24 cellular contexts compared by ENCODE assay signal in genomic region chrX:52280812-52281211, GRCh38.
DNase-seq lines count a peak whose midpoint lies in the region; ATAC-seq lines count a peak whose summit lies in the region.
"Had no signal": no experiment of that assay in that cellular context is flagged by ENCODE, and none has a peak within 500 bp of the region (broad histone marks: within the 10 kb centered on the region; RNA-seq: fewer than 3 reads in every experiment).

No MANE protein-coding gene starts in this region.

- no peak overlapping the region for H3K4me3 Mint-ChIP-seq in memory B cell
- H3K4me3 Mint-ChIP-seq: activated T-cell treated with anti-CD3 and anti-CD28 coated beads, Interleukin-2, amount 50 U/mL, for 4 hours had no signal

- peaks cover 4% of the 10 kb centered on the region for H3K36me3 Mint-ChIP-seq in memory B cell

- H3K27ac Mint-ChIP-seq in memory B cell: peak overlapping the region; percentile 80

- peaks cover 8% of the 10 kb centered on the region for H3K4me1 Mint-ChIP-seq in memory B cell

- peak; percentile 96 for ATAC-seq in memory B cell (ENCODE audit: low read depth)
- ATAC-seq in GM21529 (IDR thresholded peaks at IDR 0.05; ENCODE audit: unreplicated experiment): no peak
- no peak for ATAC-seq in HG02759 (IDR thresholded peaks at IDR 0.05; ENCODE audit: unreplicated experiment)
- ATAC-seq: activated T-cell treated with anti-CD3 and anti-CD28 coated beads, Interleukin-2, amount 50 U/mL, for 4 hours; left cardiac atrium; psoas muscle had no signal

- peak; percentile 33 for DNase-seq in CD1c-positive myeloid dendritic cell (ENCODE audit: extremely low spot score)
- peak; percentile 79 for DNase-seq in KBM-7
- DNase-seq in SKM-1 treated with dmso at 0.1 percent for 144 hours (lab: John Stamatoyannopoulos, UW; ENCODE audit: unreplicated experiment): peak; percentile 86
- peak in 1 of 2 donors; percentile 37 for DNase-seq in memory B cell (ENCODE audit: low spot score in 2 of 2)
- no peak for DNase-seq in NCI-H526 treated with DMSO at 0.1 percent for 48 hours (lab: John Stamatoyannopoulos, UW)
- DNase-seq: ACHN; activated CD4-positive, alpha-beta T cell treated with anti-CD3 and anti-CD28 coated beads for 48 hours; activated naive CD4-positive, alpha-beta T cell; activated T-cell treated with anti-CD3 and anti-CD28 coated beads, Interleukin-2, amount 50 U/mL, for 4 hours; C1 segment of cervical spinal cord; effector CD8-positive, alpha-beta T cell; HCEC 1CT; head of caudate nucleus; left cardiac atrium; mammary epithelial cell; MG63; NCI-H1694; NCI-H2227 treated with DMSO at 0.1 percent for 48 hours; NCI-H774; PC-9; psoas muscle; Right ventricle myocardium superior had no signal

- H3K9me3 Mint-ChIP-seq in memory B cell: no peaks in the 10 kb centered on the region
- H3K9me3 Mint-ChIP-seq: activated T-cell treated with anti-CD3 and anti-CD28 coated beads, Interleukin-2, amount 50 U/mL, for 4 hours had no signal

- in situ Hi-C loops in KBM-7 (cut with MboI; ENCODE audit: low pct_unique_long_range_greater_than_20kb, low sequenced_read_pairs): no loop called here

- H3K27me3 Mint-ChIP-seq in memory B cell: no peaks in the 10 kb centered on the region
